Comparison of ENCODE assay signal across 17 cellular contexts in genomic region chr7:135853499-135853898, GRCh38.
A peak's percentile ranks its signal among the peaks of the same experiment; 100 is the strongest.
DNase-seq lines count a peak whose midpoint lies in the region; ATAC-seq and TF ChIP-seq lines count a peak whose summit lies in the region.
"Had no signal": no experiment of that assay in that cellular context is flagged by ENCODE, and none has a peak within 500 bp of the region (broad histone marks: within the 10 kb centered on the region; RNA-seq: fewer than 3 reads in every experiment).

No MANE protein-coding gene starts in this region.

- ATAC-seq in GM21723 (IDR thresholded peaks at IDR 0.05; ENCODE audit: unreplicated experiment) (no peak), HG03196 (IDR thresholded peaks at IDR 0.05; ENCODE audit: unreplicated experiment) (no peak)
- ATAC-seq: lower lobe of right lung had no signal

- H3K4me3 ChIP-seq in fibroblast of villous mesenchyme (ENCODE audit: low read depth, low read length) = no peak overlapping the region
- H3K4me3 ChIP-seq: lower lobe of right lung, Peyer's patch, right atrium auricular region, suprapubic skin had no signal

- DNase-seq in GM04503 (ENCODE audit: low read depth) = peak; percentile 64
- peak; percentile 95 for DNase-seq in SK-MEL-5 (ENCODE audit: low read depth, low spot score)
- DNase-seq in fibroblast of villous mesenchyme (ENCODE audit: low read depth) = peak; percentile 31
- peak; percentile 94 for DNase-seq in renal cortical epithelial cell (ENCODE audit: low read depth)
- DNase-seq in T-helper 2 cell = no peak
- no peak for DNase-seq in dedifferentiated amniotic fluid mesenchymal stem cell (ENCODE audit: extremely low spot score)
- DNase-seq: amniotic stem cell; lower lobe of right lung; MM.1S; NCI-H774; Peyer's patch; stimulated activated CD4-positive, alpha-beta T cell treated with anti-CD3 and anti-CD28 coated beads, Interleukin-2, amount 100 ng/mL, for 24 hours; WERI-Rb-1 had no signal

- TF ChIP-seq CTCF in fibroblast of villous mesenchyme (IDR thresholded peaks at IDR 0.05; ENCODE audit: insufficient read depth, low read depth, low read length) = no peak

- in situ Hi-C loops in SK-MEL-5 (cut with HindIII; ENCODE audit: low pct_unique_long_range_greater_than_20kb, low sequenced_read_pairs) = no loop called here

Comparison
In these comparisons a context has a peak if more than half of its experiments do, and no peak if none do; other contexts are left out.
1. DNase-seq: peak in GM04503 (single experiment), SK-MEL-5 (single experiment), fibroblast of villous mesenchyme (single experiment) and renal cortical epithelial cell (single experiment); none in T-helper 2 cell (0 of 5) and dedifferentiated amniotic fluid mesenchymal stem cell (single experiment).